In genomic region chr2:210997373-210997772, GRCh38 we compare ENCODE assay signal across 17 cellular contexts.
"Had no signal": no experiment of that assay in that cellular context is flagged by ENCODE, and none has a peak within 500 bp of the region (broad histone marks: within the 10 kb centered on the region; RNA-seq: fewer than 3 reads in every experiment).

No MANE protein-coding gene starts in this region.

- DNase-seq: activated CD4-positive, CD25-positive, alpha-beta regulatory T cell treated with anti-CD3 and anti-CD28 coated beads, Interleukin-2, amount 50 U/mL, for 72 hours; activated naive CD4-positive, alpha-beta T cell treated with Interleukin-2 at 50 U/mL for 16 hours; activated naive CD8-positive, alpha-beta T cell treated with anti-CD3 and anti-CD28 coated beads, Interleukin-2, amount 50 U/mL, for 24 hours; foreskin melanocyte; head of caudate nucleus; islet precursor cell; naive B cell; ovary; stimulated activated CD4-positive, alpha-beta T cell treated with anti-CD3 and anti-CD28 coated beads, Interleukin-2, amount 100 ng/mL, for 24 hours; T-helper 1 cell had no signal

- H3K27ac ChIP-seq: esophagus muscularis mucosa, ovary, thoracic aorta had no signal

- H3K4me3 ChIP-seq: esophagus muscularis mucosa, lung, ovary, thoracic aorta had no signal

- H3K27ac Mint-ChIP-seq: activated naive CD8-positive, alpha-beta T cell treated with anti-CD3 and anti-CD28 coated beads, Interleukin-2, amount 50 U/mL, for 24 hours; activated T-helper 17 cell treated with anti-CD3 and anti-CD28 coated beads, Interleukin-2, amount 50 U/mL, for 72 hours; brain; naive B cell had no signal

- H3K27me3 Mint-ChIP-seq: activated naive CD8-positive, alpha-beta T cell treated with anti-CD3 and anti-CD28 coated beads, Interleukin-2, amount 50 U/mL, for 24 hours; activated T-helper 17 cell treated with anti-CD3 and anti-CD28 coated beads, Interleukin-2, amount 50 U/mL, for 72 hours; naive B cell had no signal

- H3K4me1 Mint-ChIP-seq: activated naive CD8-positive, alpha-beta T cell treated with anti-CD3 and anti-CD28 coated beads, Interleukin-2, amount 50 U/mL, for 24 hours; activated T-helper 17 cell treated with anti-CD3 and anti-CD28 coated beads, Interleukin-2, amount 50 U/mL, for 72 hours; brain; naive B cell had no signal

- H3K4me1 ChIP-seq: esophagus muscularis mucosa had no signal

- FAIRE-seq: endometrium had no signal

- H3K36me3 Mint-ChIP-seq: brain, naive B cell had no signal

- ATAC-seq: activated naive CD8-positive, alpha-beta T cell treated with anti-CD3 and anti-CD28 coated beads, Interleukin-2, amount 50 U/mL, for 24 hours; activated T-helper 17 cell treated with anti-CD3 and anti-CD28 coated beads, Interleukin-2, amount 50 U/mL, for 72 hours; sciatic nerve had no signal

- H3K27me3 ChIP-seq: esophagus muscularis mucosa, ovary had no signal

- H3K4me3 Mint-ChIP-seq: activated naive CD8-positive, alpha-beta T cell treated with anti-CD3 and anti-CD28 coated beads, Interleukin-2, amount 50 U/mL, for 24 hours; activated T-helper 17 cell treated with anti-CD3 and anti-CD28 coated beads, Interleukin-2, amount 50 U/mL, for 72 hours; brain; naive B cell had no signal

- H3K9me3 ChIP-seq: esophagus muscularis mucosa, ovary had no signal

- H3K36me3 ChIP-seq: esophagus muscularis mucosa, ovary, thoracic aorta had no signal
